Comparison of ENCODE assay signal across 13 cellular contexts in genomic region chr16:69929480-69929879, GRCh38. TPM values are rescaled to one million over a fixed set of nuclear protein-coding genes. Genes with fewer than 3 reads are reported as not detected.
DNase-seq lines count a peak whose midpoint lies in the region; ATAC-seq, FAIRE-seq and TF ChIP-seq lines count a peak whose summit lies in the region.
"Had no signal": no experiment of that assay in that cellular context is flagged by ENCODE, and none has a peak within 500 bp of the region (broad histone marks: within the 10 kb centered on the region; RNA-seq: fewer than 3 reads in every experiment).

No MANE protein-coding gene starts in this region.

- H3K4me1 ChIP-seq in HepG2 (ENCODE audit: insufficient read depth, low read length) (peaks cover 37% of the 10 kb centered on the region), right lobe of liver (no peaks in the 10 kb centered on the region)

- CTCF ChIA-PET in HepG2 (lab: Yijun Ruan, JAX; ENCODE audit: low intra/inter-chr PET ratio, low total read pairs), result interaction anchor here (1.8 to 4.5 kb wide), 2 partner anchors 133 to 175 kb away, joined by 4 to 64 read pairs; partner anchors contain the start of gene NOB1

- H3K9me3 ChIP-seq in HepG2 (ENCODE audit: low read length) (no peaks in the 10 kb centered on the region), right lobe of liver (no peaks in the 10 kb centered on the region)

- H3K27ac ChIP-seq in HepG2 (ENCODE audit: extremely low read length, insufficient read depth, low read length) (no peak overlapping the region), right lobe of liver (no peak overlapping the region), cingulate gyrus (ENCODE audit: low read depth, low read length) (peak overlapping the region; percentile 67)
- H3K27ac ChIP-seq: KMS-11 had no signal

- TF ChIP-seq POLR2A in HepG2 (IDR thresholded peaks at IDR 0.05; ENCODE audit: insufficient read depth in 1 of 2, low read depth in 2 of 2, low read length in 2 of 2) (no peak), right lobe of liver (IDR thresholded peaks at IDR 0.05) (no peak)

- no peak for DNase-seq in HepG2 (ENCODE audit: low spot score)
- no peak for DNase-seq in right lobe of liver
- peak; percentile 81 for DNase-seq in mesenteric fat pad (ENCODE audit: low spot score)
- no peak for DNase-seq in germinal center (ENCODE audit: low spot score)
- DNase-seq in NCI-H146 (lab: John Stamatoyannopoulos, UW), result no peak
- DNase-seq: GF-D8, NCI-H2171 treated with DMSO at 0.1 percent for 48 hours had no signal

- no peak; the same call in 2 of the 3 replicates for ATAC-seq in HepG2
- ATAC-seq in right lobe of liver, result no peak
- ATAC-seq in GM19397 (IDR thresholded peaks at IDR 0.05; ENCODE audit: unreplicated experiment), result no peak
- no peak for ATAC-seq in HG02973 (IDR thresholded peaks at IDR 0.05; ENCODE audit: unreplicated experiment)

- peaks cover 30 to 44% of the 10 kb centered on the region in 2 experiments for H3K36me3 ChIP-seq in HepG2 (replicated peaks in 1 of 2; ENCODE audit: control insufficient read depth in 1 of 2, insufficient read depth in 2 of 2, low read length in 2 of 2)
- peaks cover 0 to 41% (median 2%) of the 10 kb centered on the region in 4 donors for H3K36me3 ChIP-seq in right lobe of liver

- H3K79me2 ChIP-seq in HepG2 (ENCODE audit: insufficient read depth, low read length), result no peaks in the 10 kb centered on the region

- no peak for FAIRE-seq in HepG2 (lab: Jason Lieb, UNC)
- FAIRE-seq: D721Med had no signal

- 99% methylated on average over 7 of the region's 9 CpGs for WGBS in HepG2 (ENCODE audit: low lambda C conversion rate)
- WGBS in right lobe of liver (ENCODE audit: insufficient coverage, low coverage, low lambda C conversion rate, missing lambda C conversion rate), result no CpG with 5 or more reads among the region's 9 CpGs

- no peaks in the 10 kb centered on the region for H4K20me1 ChIP-seq in HepG2 (ENCODE audit: insufficient read depth, low read length)

- intact Hi-C loops in HepG2 (cut with micrococcal nuclease; ENCODE audit: unreplicated experiment), result no loop called here
- intact Hi-C loops in right lobe of liver (cut with DNase I), result loop anchor here in 1 of 2 donors (5.0 to 10.0 kb wide), 2 partner anchors 75 to 132 kb away; no protein-coding TSS in a partner anchor

- H3K9ac ChIP-seq in HepG2 (ENCODE audit: insufficient read depth, low read depth, low read length), result no peak overlapping the region
- H3K9ac ChIP-seq: KMS-11 had no signal

- H3K4me3 ChIP-seq in HepG2 (replicated peaks in 1 of 3; ENCODE audit: insufficient read depth in 1 of 3, low read depth in 2 of 3, low read length in 3 of 3) (no peak overlapping the region), right lobe of liver (no peak overlapping the region)

- in situ Hi-C loops in HepG2 (cut with HindIII; ENCODE audit: extremely low pct_ligation_motif_present, low pct_unique_long_range_greater_than_20kb), result loop anchor here (5.0 kb wide), 1 partner anchor 132 kb away; no protein-coding TSS in a partner anchor

- H3K4me2 ChIP-seq in HepG2 (ENCODE audit: low read depth, low read length), result no peak overlapping the region
- H3K4me2 ChIP-seq: KMS-11 had no signal

- POLR2A ChIA-PET in HepG2 (lab: Yijun Ruan, JAX), result no interaction called here

- TF ChIP-seq EP300 in HepG2 (IDR thresholded peaks at IDR 0.05; ENCODE audit: low read depth in 2 of 2, low read length in 2 of 2) (no peak), HepG2 (CRISPR knock-in tag; IDR thresholded peaks at IDR 0.05; ENCODE audit: borderline replicate concordance) (no peak)

- no peak for TF ChIP-seq RAD21 in HepG2 (CRISPR knock-in tag; IDR thresholded peaks at IDR 0.05)

- no peak overlapping the region for H2AFZ ChIP-seq in HepG2 (ENCODE audit: low read length)

- TF ChIP-seq CTCF in HepG2 (CRISPR knock-in tag; IDR thresholded peaks at IDR 0.05), result no peak
- no peak for TF ChIP-seq CTCF in right lobe of liver (IDR thresholded peaks at IDR 0.05)

- no TSS peak for BruUV-seq in HepG2 (replicated peaks; lab: Mats Ljungman, UMichigan)

- no peaks in the 10 kb centered on the region for H3K27me3 ChIP-seq in HepG2 (ENCODE audit: control insufficient read depth in 1 of 2, insufficient read depth in 2 of 2, low read length in 2 of 2)
- H3K27me3 ChIP-seq in right lobe of liver, result no peaks in the 10 kb centered on the region

TF ChIP-seq in HepG2, 621 proteins besides CTCF, POLR2A, EP300 and RAD21 (continues in another document):
- peak; percentile 6 for TF ChIP-seq ZNF407 (CRISPR knock-in tag; IDR thresholded peaks at IDR 0.05; ENCODE audit: not compliant biosample characterization)

RNA-seq across cellular contexts. Expression of gene CLEC18A, which starts 21.7 kb away (rescaled TPM):
- total RNA-seq in HepG2 (2016; rRNA removed; fragmentation: Illumina TruSeq; extraction: Trizol) (0.22 TPM in 1 of 2 replicates, not detected in the other), right lobe of liver (1 to 10 TPM in 1 of 6 experiments, under 1 TPM in 3, not detected in 2; 0.11 to 1.1 (median 0.79) TPM), mesenteric fat pad (0.61 TPM)
- total RNA-seq in HepG2 (2016; cell fraction: cytosol; rRNA removed; fragmentation: Illumina TruSeq; extraction: Trizol; ENCODE audit: low read depth), result 0.20 TPM in 1 of 2 replicates, not detected in the other
- 0.28 TPM in 1 of 2 replicates, not detected in the other for total RNA-seq in HepG2 (2016; cell fraction: insoluble cytoplasmic fraction; rRNA removed; fragmentation: Illumina TruSeq; extraction: Trizol)
- 0.09 and 0.10 TPM in 2 replicates for total RNA-seq in HepG2 (2016; cell fraction: membrane; rRNA removed; fragmentation: Illumina TruSeq; extraction: Trizol)
- 0.19 and 0.99 TPM in 2 replicates for total RNA-seq in HepG2 (2016; cell fraction: nucleus; rRNA removed; fragmentation: Illumina TruSeq; extraction: Trizol)
- 0.42 and 0.72 TPM in 2 replicates for polyA plus RNA-seq in HepG2 (2011; rRNA removed)
- 0.20 and 0.26 TPM in 2 replicates for polyA plus RNA-seq in HepG2 (2011; cell fraction: cytosol; rRNA removed)
- polyA plus RNA-seq in HepG2 (2011; cell fraction: nucleus; rRNA removed), result 3.1 and 3.2 TPM in 2 replicates
- 0.30 and 0.51 TPM in 2 replicates for polyA plus RNA-seq in HepG2 (2012)
- not detected in 2 replicates for polyA plus RNA-seq in HepG2 (2016; cell fraction: cytosol; fragmentation: Illumina TruSeq; extraction: Trizol; ENCODE audit: low read depth)
- polyA plus RNA-seq in HepG2 (2016; cell fraction: insoluble cytoplasmic fraction; fragmentation: Illumina TruSeq; extraction: Trizol; ENCODE audit: low read depth), result 0.17 TPM in 1 of 2 replicates, not detected in the other
- not detected in 2 replicates for polyA plus RNA-seq in HepG2 (2016; cell fraction: membrane; fragmentation: Illumina TruSeq; extraction: Trizol; ENCODE audit: low read depth)
- polyA plus RNA-seq in HepG2 (2016; cell fraction: nucleus; fragmentation: Illumina TruSeq; extraction: Trizol; ENCODE audit: insufficient read depth, low read depth), result 0.26 and 1.1 TPM in 2 replicates
- 1.6 and 3.1 TPM in 2 replicates for polyA minus RNA-seq in HepG2 (2011; rRNA and poly(A)+ RNA removed; ENCODE audit: low replicate concordance)
- polyA minus RNA-seq in HepG2 (2011; cell fraction: cytosol; rRNA and poly(A)+ RNA removed), result 0.35 TPM in 1 of 2 replicates, not detected in the other
- polyA minus RNA-seq in HepG2 (2011; cell fraction: nucleus; rRNA and poly(A)+ RNA removed), result 0.90 and 1.4 TPM in 2 replicates
- polyA plus RNA-seq: CD14-positive monocyte had no signal
